In genomic region chrX:49269768-49270248, GRCh38 we compare ENCODE assay signal across 1 cellular context.
A peak's percentile ranks its signal among the peaks of the same experiment; 100 is the strongest.
TF ChIP-seq lines count a peak whose summit lies in the region.

TSS of gene PPP1R3F (plus strand) at chrX:49269793. CDS start at chrX:49269870, 77 bp downstream.

TF ChIP-seq in H1, 55 proteins besides CTCF, POLR2A, EP300 and RAD21:
- TF ChIP-seq PHF8 (conservative IDR thresholded peaks at IDR 0.05; ENCODE audit: low read depth, low read length) (peak; percentile 81), TAF1 (IDR thresholded peaks at IDR 0.05; ENCODE audit: low read depth, low read length) (peak; percentile 44; the same call in 1 of the 2 replicates), YY1 (IDR thresholded peaks at IDR 0.05; ENCODE audit: low read depth, low read length) (peak; percentile 85), KDM4A (IDR thresholded peaks at IDR 0.05; ENCODE audit: low read depth, low read length, severe bottlenecking) (peak; percentile 9), BCL11A (IDR thresholded peaks at IDR 0.05; ENCODE audit: low read depth in 2 of 2, low read length in 2 of 2) (no peak)
